In the genomic region with DNA sequence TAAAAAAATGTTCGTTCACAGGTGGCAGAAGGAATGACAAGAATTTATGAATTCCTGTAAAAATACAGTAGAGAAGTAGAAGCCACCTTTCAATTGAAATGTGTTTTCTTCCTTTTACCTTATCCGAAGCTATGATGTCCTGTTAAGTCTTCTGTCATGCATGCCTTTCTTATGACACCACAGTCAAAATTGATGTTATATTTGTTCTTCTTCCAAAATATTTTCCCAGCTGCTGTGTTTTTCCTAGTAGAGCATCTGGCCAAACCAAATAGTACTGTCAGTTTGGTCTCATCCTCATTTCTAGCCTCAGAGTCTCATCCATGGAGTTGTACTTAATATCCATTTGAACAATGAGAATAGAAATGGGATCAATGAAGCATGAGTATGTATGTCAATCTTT, we compare ENCODE assay signal across 20 cellular contexts.
DNase-seq lines count a peak whose midpoint lies in the region; ATAC-seq lines count a peak whose summit lies in the region.
"Had no signal": no experiment of that assay in that cellular context is flagged by ENCODE, and none has a peak within 500 bp of the region (broad histone marks: within the 10 kb centered on the region; RNA-seq: fewer than 3 reads in every experiment).

No MANE protein-coding gene starts in this region.

- H3K4me1 Mint-ChIP-seq in naive thymus-derived CD8-positive, alpha-beta T cell, result no peaks in the 10 kb centered on the region

- no peak overlapping the region for H3K27ac Mint-ChIP-seq in naive thymus-derived CD8-positive, alpha-beta T cell
- H3K27ac Mint-ChIP-seq: progenitor cell of endocrine pancreas; T-helper 1 cell treated with Interleukin-12 subunit alpha and Interleukin-12 subunit beta and Interleukin-4 antibody, amounts not matched to agents 30 μg/mL and 1 μg/mL, for 36 hours had no signal

- POLR2A ChIA-PET in naive thymus-derived CD8-positive, alpha-beta T cell (lab: Charles Lee), result no interaction called here

- in situ Hi-C loops in HAP-1 (cut with MboI; ENCODE audit: low sequenced_read_pairs), result no loop called here

- no peaks in the 10 kb centered on the region for H3K36me3 Mint-ChIP-seq in naive thymus-derived CD8-positive, alpha-beta T cell

- no peaks in the 10 kb centered on the region for H3K9me3 ChIP-seq in HAP-1
- H3K9me3 ChIP-seq: A549, vagina had no signal

- no peak overlapping the region for H3K4me3 ChIP-seq in HAP-1
- H3K4me3 ChIP-seq: A549, vagina had no signal

- no peaks in the 10 kb centered on the region for H3K36me3 ChIP-seq in HAP-1 (replicated peaks)
- H3K36me3 ChIP-seq: vagina had no signal

- DNase-seq in left ventricle myocardium superior (no peak), Right ventricle myocardium inferior (ENCODE audit: missing footprints) (no peak), amniotic epithelial cell (ENCODE audit: low read depth) (peak; percentile 28), glomerular visceral epithelial cell (ENCODE audit: extremely low spot score) (peak; percentile 23), HAP-1 (ENCODE audit: low spot score in 2 of 2) (no peak)
- DNase-seq in naive thymus-derived CD8-positive, alpha-beta T cell, result no peak
- DNase-seq in activated T-cell treated with anti-CD3 and anti-CD28 coated beads, Interleukin-2, amount 50 U/mL, for 48 hours, result no peak
- DNase-seq: activated CD4-positive, alpha-beta T cell treated with anti-CD3 and anti-CD28 coated beads, Interleukin-2, amount 50 U/mL, for 1 hour; activated CD8-positive, alpha-beta memory T cell treated with anti-CD3 and anti-CD28 coated beads, Interleukin-2, amount 50 U/mL, for 48 hours; activated gamma-delta T cell treated with Interleukin-2 at 50 U/mL for 16 hours; H7; KG1; NCI-H2029 treated with DMSO at 0.1 percent for 48 hours; NCI-H526 had no signal

- intact Hi-C loops in left ventricle myocardium superior (cut with micrococcal nuclease) (no loop called here), Right ventricle myocardium inferior (cut with DNase I) (no loop called here)

- H3K27me3 ChIP-seq in HAP-1 (ENCODE audit: low read depth), result no peaks in the 10 kb centered on the region
- H3K27me3 ChIP-seq: vagina had no signal

- H3K27me3 Mint-ChIP-seq in naive thymus-derived CD8-positive, alpha-beta T cell, result no peaks in the 10 kb centered on the region
- H3K27me3 Mint-ChIP-seq: progenitor cell of endocrine pancreas had no signal

- H3K9me3 Mint-ChIP-seq in naive thymus-derived CD8-positive, alpha-beta T cell, result no peaks in the 10 kb centered on the region
- H3K9me3 Mint-ChIP-seq: nephron; T-helper 1 cell treated with Interleukin-12 subunit alpha and Interleukin-12 subunit beta and Interleukin-4 antibody, amounts not matched to agents 30 μg/mL and 1 μg/mL, for 36 hours had no signal

- ATAC-seq in left ventricle myocardium superior (peak; percentile 23), Right ventricle myocardium inferior (no peak), HG02588 (IDR thresholded peaks at IDR 0.05; ENCODE audit: unreplicated experiment) (no peak)
- ATAC-seq in naive thymus-derived CD8-positive, alpha-beta T cell, result no peak
- ATAC-seq: A549 had no signal

- no peak overlapping the region for H3K4me3 Mint-ChIP-seq in naive thymus-derived CD8-positive, alpha-beta T cell
- H3K4me3 Mint-ChIP-seq: nephron; T-helper 1 cell treated with Interleukin-12 subunit alpha and Interleukin-12 subunit beta and Interleukin-4 antibody, amounts not matched to agents 30 μg/mL and 1 μg/mL, for 36 hours had no signal

- H3K4me1 ChIP-seq in HAP-1, result peaks cover 22% of the 10 kb centered on the region
- H3K4me1 ChIP-seq: vagina had no signal

Comparison
In these comparisons a context has a peak if more than half of its experiments do, and no peak if none do; other contexts are left out.
1. DNase-seq: peak in amniotic epithelial cell (single experiment) and glomerular visceral epithelial cell (single experiment); none in left ventricle myocardium superior (single experiment), Right ventricle myocardium inferior (single experiment), naive thymus-derived CD8-positive, alpha-beta T cell (0 of 10), activated T-cell treated with anti-CD3 and anti-CD28 coated beads, Interleukin-2, amount 50 U/mL, for 48 hours (0 of 2) and HAP-1 (0 of 2).